In genomic region chr13:77016241-77016812, GRCh38 we compare ENCODE assay signal across 21 cellular contexts. TPM values are rescaled to one million over a fixed set of nuclear protein-coding genes. Genes with fewer than 3 reads are reported as not detected.
DNase-seq lines count a peak whose midpoint lies in the region; ATAC-seq and TF ChIP-seq lines count a peak whose summit lies in the region.
"Had no signal": no experiment of that assay in that cellular context is flagged by ENCODE, and none has a peak within 500 bp of the region (broad histone marks: within the 10 kb centered on the region; RNA-seq: fewer than 3 reads in every experiment).

No MANE protein-coding gene starts in this region.

- H3K9me3 ChIP-seq in left ventricle myocardium inferior (replicated peaks) = no peaks in the 10 kb centered on the region
- H3K9me3 ChIP-seq in psoas muscle = no peaks in the 10 kb centered on the region
- H3K9me3 ChIP-seq in aorta (ENCODE audit: control insufficient read depth, low read length) = no peaks in the 10 kb centered on the region
- H3K9me3 ChIP-seq in SK-N-SH = no peaks in the 10 kb centered on the region
- H3K9me3 ChIP-seq in smooth muscle cell (replicated peaks; ENCODE audit: low read depth) = no peaks in the 10 kb centered on the region
- H3K9me3 ChIP-seq: A549; BLaER1 treated with 17β-estradiol and CSF1 and Interleukin-3, amounts not matched to agents 10 nM and 100 nM; left lung; right lobe of liver had no signal

- no peak overlapping the region for H2AFZ ChIP-seq in SK-N-SH (ENCODE audit: low read depth)
- no peak overlapping the region for H2AFZ ChIP-seq in smooth muscle cell (ENCODE audit: low read depth)
- H2AFZ ChIP-seq: GM23338 had no signal

- ATAC-seq in Right ventricle myocardium inferior = peak; percentile 60
- ATAC-seq in psoas muscle = peak in 2 of 4 donors; percentile 44
- ATAC-seq in aorta (ENCODE audit: low FRiP score) = peak; percentile 45
- ATAC-seq: A549; GM23338; left lung; right lobe of liver; stimulated activated naive CD8-positive, alpha-beta T cell treated with anti-CD3 and anti-CD28 coated beads, Interleukin-15, Interleukin-2, amounts not matched to agents 100 U/mL and 50 U/mL, for 24 hours had no signal

- H3K79me2 ChIP-seq in SK-N-SH (ENCODE audit: insufficient read depth) (peaks cover 95% of the 10 kb centered on the region), smooth muscle cell (ENCODE audit: low read depth) (peaks cover 77% of the 10 kb centered on the region)

- H3F3A ChIP-seq in SK-N-SH (replicated peaks; ENCODE audit: insufficient read depth) = peaks cover 12% of the 10 kb centered on the region
- H3F3A ChIP-seq in smooth muscle cell (ENCODE audit: low read depth) = peaks cover 3% of the 10 kb centered on the region

- no peaks in the 10 kb centered on the region for H3K27me3 ChIP-seq in left ventricle myocardium inferior (ENCODE audit: low read depth)
- H3K27me3 ChIP-seq in psoas muscle (ENCODE audit: insufficient read depth in 3 of 3, low read length in 2 of 3) = no peaks in the 10 kb centered on the region
- no peaks in the 10 kb centered on the region for H3K27me3 ChIP-seq in aorta (ENCODE audit: control insufficient read depth in 1 of 2, insufficient read depth in 2 of 2, low read length in 1 of 2)
- no peaks in the 10 kb centered on the region for H3K27me3 ChIP-seq in SK-N-SH (ENCODE audit: insufficient read depth)
- H3K27me3 ChIP-seq in smooth muscle cell (ENCODE audit: low read depth) = no peaks in the 10 kb centered on the region
- H3K27me3 ChIP-seq: BLaER1 treated with 17β-estradiol and CSF1 and Interleukin-3, amounts not matched to agents 10 nM and 100 nM; left lung; right lobe of liver had no signal

- H3K9ac ChIP-seq in SK-N-SH (no peak overlapping the region), smooth muscle cell (ENCODE audit: low read depth) (no peak overlapping the region)
- H3K9ac ChIP-seq: BLaER1 treated with 17β-estradiol and CSF1 and Interleukin-3, amounts not matched to agents 10 nM and 100 nM had no signal

- TF ChIP-seq EP300 in SK-N-SH (IDR thresholded peaks at IDR 0.05; ENCODE audit: borderline replicate concordance in 1 of 2, low read depth in 1 of 2, low read length in 1 of 2) = no peak

- no peak for DNase-seq in Right ventricle myocardium inferior (ENCODE audit: missing footprints)
- no peak for DNase-seq in cardiac septum (ENCODE audit: low spot score)
- DNase-seq in left ventricle myocardium inferior = no peak
- no peak for DNase-seq in psoas muscle
- DNase-seq in aorta = no peak
- no peak for DNase-seq in SK-N-SH
- no peak for DNase-seq in smooth muscle cell (lab: John Stamatoyannopoulos, UW; ENCODE audit: unreplicated experiment)
- no peak for DNase-seq in dermis blood vessel endothelial cell
- DNase-seq: activated CD4-positive, alpha-beta T cell treated with anti-CD3 and anti-CD28 coated beads, Interleukin-2, amount 50 U/mL, for 1 hour; activated naive CD4-positive, alpha-beta T cell treated with Interleukin-2 at 50 U/mL for 16 hours; GDM1; left lung; NCI-H1105 treated with DMSO at 0.1 percent for 48 hours; NCI-H524 treated with DMSO at 0.1 percent for 48 hours; right lobe of liver; stimulated activated CD4-positive, alpha-beta T cell treated with anti-CD3 and anti-CD28 coated beads, Interleukin-1b, Interleukin-23, amount 100 ng/mL, for 48 hours; stimulated activated naive CD8-positive, alpha-beta T cell treated with anti-CD3 and anti-CD28 coated beads, Interleukin-15, Interleukin-2, amounts not matched to agents 100 U/mL and 50 U/mL, for 24 hours had no signal

- no peak overlapping the region for H3K4me3 ChIP-seq in left ventricle myocardium inferior
- H3K4me3 ChIP-seq in psoas muscle = no peak overlapping the region
- no peak overlapping the region for H3K4me3 ChIP-seq in aorta (ENCODE audit: low read length in 2 of 2)
- H3K4me3 ChIP-seq in SK-N-SH (ENCODE audit: low read depth in 2 of 2, low read length in 1 of 2) = no peak overlapping the region
- no peak overlapping the region for H3K4me3 ChIP-seq in smooth muscle cell
- H3K4me3 ChIP-seq: A549; BLaER1 treated with 17β-estradiol and CSF1 and Interleukin-3, amounts not matched to agents 10 nM and 100 nM; GM23338; left lung; right lobe of liver had no signal

- TF ChIP-seq CTCF in left ventricle myocardium inferior (IDR thresholded peaks at IDR 0.05; ENCODE audit: borderline replicate concordance) = no peak
- no peak for TF ChIP-seq CTCF in psoas muscle (IDR thresholded peaks at IDR 0.05)
- no peak for TF ChIP-seq CTCF in SK-N-SH (IDR thresholded peaks at IDR 0.05)
- TF ChIP-seq CTCF in smooth muscle cell (IDR thresholded peaks at IDR 0.05; ENCODE audit: borderline replicate concordance, insufficient read depth, poor library complexity, severe bottlenecking) = no peak

- POLR2A ChIA-PET in SK-N-SH (lab: Yijun Ruan, JAX) = no interaction called here

- intact Hi-C loops in Right ventricle myocardium inferior (cut with DNase I) = no loop called here
- intact Hi-C loops in cardiac septum (cut with DNase I) = no loop called here
- intact Hi-C loops in left ventricle myocardium inferior (cut with micrococcal nuclease) = no loop called here
- intact Hi-C loops in psoas muscle (cut with DNase I) = no loop called here
- intact Hi-C loops in aorta (cut with DNase I) = no loop called here

- no peak for TF ChIP-seq RAD21 in SK-N-SH (IDR thresholded peaks at IDR 0.05; ENCODE audit: low read length)

- H3K27ac ChIP-seq in left ventricle myocardium inferior (replicated peaks) (peak overlapping the region; percentile 72), psoas muscle (peak overlapping the region; percentile 26), aorta (ENCODE audit: low read depth in 1 of 2, low read length in 2 of 2) (peak overlapping the region in 1 of 2 donors; percentile 78), SK-N-SH (ENCODE audit: low read depth in 2 of 2, low read length in 1 of 2) (no peak overlapping the region), smooth muscle cell (ENCODE audit: low read depth) (no peak overlapping the region)
- H3K27ac ChIP-seq: A549; BLaER1 treated with 17β-estradiol and CSF1 and Interleukin-3, amounts not matched to agents 10 nM and 100 nM; epithelial cell of prostate; right lobe of liver had no signal

- no peak overlapping the region for H3K4me2 ChIP-seq in SK-N-SH
- H3K4me2 ChIP-seq in smooth muscle cell = no peak overlapping the region
- H3K4me2 ChIP-seq: A549; BLaER1 treated with 17β-estradiol and CSF1 and Interleukin-3, amounts not matched to agents 10 nM and 100 nM; GM23338 had no signal

- peaks cover 56% of the 10 kb centered on the region for H4K20me1 ChIP-seq in SK-N-SH (ENCODE audit: insufficient read depth)
- H4K20me1 ChIP-seq in smooth muscle cell (ENCODE audit: low read depth) = peaks cover 99% of the 10 kb centered on the region

- H3K9me2 ChIP-seq in SK-N-SH = no peaks in the 10 kb centered on the region

- 77 to 84% (median 80%) methylated on average over 3 of the region's 3 CpGs for WGBS in psoas muscle, 3 donors
- WGBS in aorta, 2 donors = 54 to 57% methylated on average over 3 of the region's 3 CpGs
- whole genome bisulfite sequencing in SK-N-SH (ENCODE audit: low lambda C conversion rate) = 98% methylated on average over 3 of the region's 3 CpGs
- 86% methylated on average over 3 of the region's 3 CpGs for WGBS in smooth muscle cell (ENCODE audit: low lambda C conversion rate)

- H3K36me3 ChIP-seq in left ventricle myocardium inferior (peaks cover 75% of the 10 kb centered on the region), psoas muscle (ENCODE audit: insufficient read depth in 1 of 2, low read depth in 1 of 2) (peaks cover 9 to 72% of the 10 kb centered on the region in 2 donors), aorta (ENCODE audit: control insufficient read depth in 1 of 2, insufficient read depth in 2 of 2, low read length in 1 of 2) (peaks cover 4% of the 10 kb centered on the region in 2 donors), SK-N-SH (replicated peaks in 1 of 2; ENCODE audit: control insufficient read depth in 1 of 2, insufficient read depth in 2 of 2, low read length in 1 of 2) (peaks cover 71 to 81% of the 10 kb centered on the region in 2 experiments), smooth muscle cell (ENCODE audit: low read depth) (peaks cover 20% of the 10 kb centered on the region)

- CTCF ChIA-PET in SK-N-SH (lab: Yijun Ruan, JAX) = interaction anchor here (1.8 to 3.5 kb wide), 3 partner anchors 11 to 462 kb away, joined by 3 to 19 read pairs (median 10); no protein-coding TSS in a partner anchor

- peaks cover 76% of the 10 kb centered on the region for H3K4me1 ChIP-seq in left ventricle myocardium inferior
- H3K4me1 ChIP-seq in psoas muscle = peaks cover 40% of the 10 kb centered on the region
- H3K4me1 ChIP-seq in aorta (ENCODE audit: control insufficient read depth in 1 of 2, insufficient read depth in 2 of 2, low read length in 2 of 2) = peaks cover 0 to 10% of the 10 kb centered on the region in 2 donors
- H3K4me1 ChIP-seq in SK-N-SH (ENCODE audit: control insufficient read depth in 1 of 2, insufficient read depth in 2 of 2, low read depth in 1 of 2, low read length in 1 of 2) = no peaks in the 10 kb centered on the region; a peak in 2 of 4 replicates
- no peaks in the 10 kb centered on the region for H3K4me1 ChIP-seq in smooth muscle cell (ENCODE audit: low read depth)
- H3K4me1 ChIP-seq: A549 had no signal

TF ChIP-seq in SK-N-SH, 30 proteins besides CTCF, POLR2A, EP300 and RAD21:
- TF ChIP-seq MXI1 (IDR thresholded peaks at IDR 0.05; ENCODE audit: low read depth, low read length) = no peak

RNA-seq across cellular contexts. Expression of gene FBXL3, which starts 10.6 kb away (rescaled TPM):
- total RNA-seq in Right ventricle myocardium inferior (29.3 TPM), cardiac septum (35.1 TPM), left ventricle myocardium inferior (25.0 TPM), psoas muscle (10 to 100 TPM; 23.5 to 40.4 (median 24.4) TPM), aorta (10 to 100 TPM; 62.1 to 73.9 TPM), smooth muscle cell (54.7 and 58.8 TPM in 2 replicates), dermis blood vessel endothelial cell (76.4 and 77.1 TPM in 2 replicates)
- polyA plus RNA-seq in psoas muscle (10 to 100 TPM; 12.5 to 41.3 (median 25.1) TPM), aorta (10 to 100 TPM; 38.7 to 58.2 TPM), SK-N-SH (2012; rRNA removed) (13.6 and 19.2 TPM in 2 replicates), smooth muscle cell (19.0 and 25.2 TPM in 2 replicates)
- 17.6 and 18.6 TPM in 2 replicates for polyA plus RNA-seq in SK-N-SH (2012; cell fraction: cytosol; rRNA removed)
- 15.6 and 17.6 TPM in 2 replicates for polyA plus RNA-seq in SK-N-SH (2012; cell fraction: nucleus; rRNA removed)

RNA-seq across cellular contexts. Expression of gene CLN5, which starts 24.4 kb away (rescaled TPM):
- total RNA-seq in Right ventricle myocardium inferior (17.6 TPM), cardiac septum (13.4 TPM), left ventricle myocardium inferior (15.0 TPM), psoas muscle (1 to 10 TPM; 5.8 to 9.5 (median 8.9) TPM), aorta (10 to 100 TPM; 21.4 to 31.7 TPM), smooth muscle cell (28.3 and 33.5 TPM in 2 replicates), dermis blood vessel endothelial cell (26.8 and 32.7 TPM in 2 replicates)
- polyA plus RNA-seq in psoas muscle (10 to 100 TPM in 1 of 3 donors, 1 to 10 TPM in 2; 4.9 to 10.6 (median 8.0) TPM), aorta (10 to 100 TPM; 15.4 to 25.0 TPM), SK-N-SH (2012; rRNA removed) (11.6 and 13.3 TPM in 2 replicates), smooth muscle cell (17.9 and 18.2 TPM in 2 replicates)
- 12.6 and 16.3 TPM in 2 replicates for polyA plus RNA-seq in SK-N-SH (2012; cell fraction: cytosol; rRNA removed)
- 17.4 and 25.0 TPM in 2 replicates for polyA plus RNA-seq in SK-N-SH (2012; cell fraction: nucleus; rRNA removed)

Comparison
In these comparisons a context has a peak if more than half of its experiments do, and no peak if none do; other contexts are left out.
1. H3K27ac ChIP-seq: peak in left ventricle myocardium inferior (single experiment) and psoas muscle (single experiment); none in SK-N-SH (0 of 2) and smooth muscle cell (single experiment).